In the genomic region with DNA sequence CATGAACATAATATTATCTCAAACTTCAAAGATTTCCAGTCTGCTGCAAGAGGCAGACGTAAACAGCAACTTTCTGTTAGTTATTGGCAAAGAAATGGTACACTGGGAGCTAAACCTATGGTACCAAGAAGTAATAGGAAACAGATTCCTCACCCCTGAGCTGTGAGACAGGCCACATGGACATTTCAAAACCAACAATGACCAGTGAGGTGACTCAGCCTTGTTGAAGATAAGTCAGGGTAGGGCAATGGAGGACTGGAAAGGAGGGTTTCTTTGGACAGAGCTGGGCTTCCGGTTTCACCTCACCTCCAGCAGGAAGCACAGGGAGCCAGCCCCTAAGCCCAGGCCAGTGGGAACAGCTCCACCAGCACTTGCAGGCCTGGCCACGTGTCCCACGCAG, we compare ENCODE assay signal across 27 cellular contexts.
DNase-seq lines count a peak whose midpoint lies in the region; ATAC-seq and TF ChIP-seq lines count a peak whose summit lies in the region.
"Had no signal": no experiment of that assay in that cellular context is flagged by ENCODE, and none has a peak within 500 bp of the region (broad histone marks: within the 10 kb centered on the region; RNA-seq: fewer than 3 reads in every experiment).

No MANE protein-coding gene starts in this region.

- no peak; the same call in 2 of the 3 replicates for ATAC-seq in SK-N-SH treated with all-trans-retinoic acid at 6 μM for 48 hours
- peak; percentile 88 for ATAC-seq in RWPE2 (ENCODE audit: low read depth)
- no peak for ATAC-seq in HG03095 (IDR thresholded peaks at IDR 0.05; ENCODE audit: unreplicated experiment)
- no peak for ATAC-seq in activated naive CD8-positive, alpha-beta T cell treated with anti-CD3 and anti-CD28 coated beads, Interleukin-2, amount 50 U/mL, for 24 hours

- H3K27ac Mint-ChIP-seq in activated naive CD8-positive, alpha-beta T cell treated with anti-CD3 and anti-CD28 coated beads, Interleukin-2, amount 50 U/mL, for 24 hours: no peak overlapping the region
- H3K27ac Mint-ChIP-seq: activated CD4-positive, alpha-beta T cell treated with anti-CD3 and anti-CD28 coated beads, Interleukin-2, amount 10 ng/mL, durations not matched to agents 7 days and 5 days had no signal

- POLR2A ChIA-PET in SK-N-SH (lab: Yijun Ruan, JAX): no interaction called here

- no peaks in the 10 kb centered on the region for H3K9me2 ChIP-seq in SK-N-SH

- no peaks in the 10 kb centered on the region for H3F3A ChIP-seq in SK-N-SH (replicated peaks; ENCODE audit: insufficient read depth)

- no peak; a peak in 1 of 4 replicates for TF ChIP-seq EP300 in SK-N-SH (IDR thresholded peaks at IDR 0.05; ENCODE audit: borderline replicate concordance in 1 of 2, low read depth in 1 of 2, low read length in 1 of 2)

- no peak for TF ChIP-seq POLR2A in uterus (IDR thresholded peaks at IDR 0.05)

- peaks cover 13% of the 10 kb centered on the region for H3K9me3 Mint-ChIP-seq in activated naive CD8-positive, alpha-beta T cell treated with anti-CD3 and anti-CD28 coated beads, Interleukin-2, amount 50 U/mL, for 24 hours

- H4K20me1 ChIP-seq in SK-N-SH (ENCODE audit: insufficient read depth): no peaks in the 10 kb centered on the region

- H3K27ac ChIP-seq in SK-N-SH (ENCODE audit: low read depth in 2 of 2, low read length in 1 of 2): no peak overlapping the region
- peak overlapping the region; percentile 6 for H3K27ac ChIP-seq in RWPE2 (ENCODE audit: poor library complexity, severe bottlenecking)
- H3K27ac ChIP-seq in uterus: no peak overlapping the region
- H3K27ac ChIP-seq: 22Rv1, C4-2B, hepatocyte, HL-60, ovary, sigmoid colon, transverse colon had no signal

- H3K79me2 ChIP-seq in SK-N-SH (ENCODE audit: insufficient read depth): no peaks in the 10 kb centered on the region
- H3K79me2 ChIP-seq: hepatocyte had no signal

- H3K9ac ChIP-seq in SK-N-SH: no peak overlapping the region

- H3K4me3 ChIP-seq in SK-N-SH (ENCODE audit: low read depth in 2 of 2, low read length in 1 of 2): no peak overlapping the region
- H3K4me3 ChIP-seq in RWPE2 (ENCODE audit: severe bottlenecking): no peak overlapping the region
- no peak overlapping the region for H3K4me3 ChIP-seq in fibroblast of pulmonary artery (replicated peaks; ENCODE audit: low read depth, low read length)
- no peak overlapping the region for H3K4me3 ChIP-seq in uterus
- H3K4me3 ChIP-seq: hepatocyte, lung, ovary, sigmoid colon, transverse colon had no signal

- no peak for DNase-seq in SK-N-SH
- DNase-seq in RWPE2 (ENCODE audit: low spot score): no peak
- DNase-seq in fibroblast of pulmonary artery (ENCODE audit: low read depth): peak; percentile 92
- no peak for DNase-seq in uterus
- no peak for DNase-seq in NOMO-1 (lab: John Stamatoyannopoulos, UW; ENCODE audit: unreplicated experiment in 2 of 2)
- DNase-seq in activated naive CD8-positive, alpha-beta T cell treated with anti-CD3 and anti-CD28 coated beads, Interleukin-2, amount 50 U/mL, for 24 hours: no peak
- DNase-seq: activated CD4-positive, alpha-beta T cell treated with anti-CD3 and anti-CD28 coated beads, Interleukin-2, amount 10 ng/mL, durations not matched to agents 7 days and 5 days; activated effector memory CD4-positive, alpha-beta T cell treated with anti-CD3 and anti-CD28 coated beads, Interleukin-2, amount 50 U/mL, for 16 hours; KBM-7; NCI-H1048; NCI-H2081; NCI-H446 treated with DMSO at 0.1 percent for 48 hours; ovary; SHP77; sigmoid colon; stimulated activated CD4-positive, alpha-beta T cell treated with anti-CD3 and anti-CD28 coated beads, Interleukin-1b, Interleukin-23, amount 100 ng/mL, for 48 hours; stimulated activated naive CD4-positive, alpha-beta T cell treated with Interleukin-2 at 50 U/mL for 16 hours; T-helper 1 cell; transverse colon had no signal

- H3K27me3 Mint-ChIP-seq in activated naive CD8-positive, alpha-beta T cell treated with anti-CD3 and anti-CD28 coated beads, Interleukin-2, amount 50 U/mL, for 24 hours: no peaks in the 10 kb centered on the region
- H3K27me3 Mint-ChIP-seq: activated CD4-positive, alpha-beta T cell treated with anti-CD3 and anti-CD28 coated beads, Interleukin-2, amount 10 ng/mL, durations not matched to agents 7 days and 5 days; central memory CD8-positive, alpha-beta T cell had no signal

- H3K4me1 ChIP-seq in SK-N-SH (ENCODE audit: control insufficient read depth in 1 of 2, insufficient read depth in 2 of 2, low read depth in 1 of 2, low read length in 1 of 2) (peaks cover 0 to 12% of the 10 kb centered on the region in 2 experiments; a peak in 1 of 4 replicates), RWPE2 (ENCODE audit: insufficient read depth, poor library complexity, severe bottlenecking) (peaks cover 10% of the 10 kb centered on the region), uterus (no peaks in the 10 kb centered on the region)
- H3K4me1 ChIP-seq: sigmoid colon, transverse colon had no signal

- no peak for TF ChIP-seq CTCF in SK-N-SH (IDR thresholded peaks at IDR 0.05)
- no peak for TF ChIP-seq CTCF in RWPE2 (IDR thresholded peaks at IDR 0.05; ENCODE audit: poor library complexity, severe bottlenecking)
- TF ChIP-seq CTCF in fibroblast of pulmonary artery (IDR thresholded peaks at IDR 0.05; ENCODE audit: low read length, missing control alignments): no peak
- TF ChIP-seq CTCF in uterus (IDR thresholded peaks at IDR 0.05): no peak

- H3K4me1 Mint-ChIP-seq in activated naive CD8-positive, alpha-beta T cell treated with anti-CD3 and anti-CD28 coated beads, Interleukin-2, amount 50 U/mL, for 24 hours: no peaks in the 10 kb centered on the region
- H3K4me1 Mint-ChIP-seq: activated CD4-positive, alpha-beta T cell treated with anti-CD3 and anti-CD28 coated beads, Interleukin-2, amount 10 ng/mL, durations not matched to agents 7 days and 5 days; central memory CD8-positive, alpha-beta T cell had no signal

- 67% methylated on average over 4 of the region's 4 CpGs for WGBS in SK-N-SH (ENCODE audit: low lambda C conversion rate)

- H3K4me3 Mint-ChIP-seq in activated naive CD8-positive, alpha-beta T cell treated with anti-CD3 and anti-CD28 coated beads, Interleukin-2, amount 50 U/mL, for 24 hours: no peak overlapping the region
- H3K4me3 Mint-ChIP-seq: activated CD4-positive, alpha-beta T cell treated with anti-CD3 and anti-CD28 coated beads, Interleukin-2, amount 10 ng/mL, durations not matched to agents 7 days and 5 days; central memory CD8-positive, alpha-beta T cell had no signal

- no peaks in the 10 kb centered on the region; the same call in 1 of the 2 replicates for H3K9me3 ChIP-seq in SK-N-SH
- H3K9me3 ChIP-seq in RWPE2 (ENCODE audit: severe bottlenecking): no peaks in the 10 kb centered on the region
- no peaks in the 10 kb centered on the region for H3K9me3 ChIP-seq in uterus
- H3K9me3 ChIP-seq: ovary, transverse colon had no signal

- H3K27me3 ChIP-seq in SK-N-SH (ENCODE audit: insufficient read depth) (no peaks in the 10 kb centered on the region), RWPE2 (ENCODE audit: insufficient read depth, poor library complexity, severe bottlenecking) (no peaks in the 10 kb centered on the region), uterus (no peaks in the 10 kb centered on the region)
- H3K27me3 ChIP-seq: hepatocyte, ovary, sigmoid colon, transverse colon had no signal

- CTCF ChIA-PET in SK-N-SH (lab: Yijun Ruan, JAX): no interaction called here

- H3K36me3 ChIP-seq in SK-N-SH (replicated peaks in 1 of 2; ENCODE audit: control insufficient read depth in 1 of 2, insufficient read depth in 2 of 2, low read length in 1 of 2) (no peaks in the 10 kb centered on the region), RWPE2 (ENCODE audit: low read depth) (no peaks in the 10 kb centered on the region), uterus (no peaks in the 10 kb centered on the region)
- H3K36me3 ChIP-seq: ovary, sigmoid colon, transverse colon had no signal

- intact Hi-C loops in uterus (cut with DNase I; ENCODE audit: low total_unique reads): no loop called here

- no peaks in the 10 kb centered on the region for H3K36me3 Mint-ChIP-seq in activated naive CD8-positive, alpha-beta T cell treated with anti-CD3 and anti-CD28 coated beads, Interleukin-2, amount 50 U/mL, for 24 hours (ENCODE audit: low read depth)

- H2AFZ ChIP-seq in SK-N-SH (ENCODE audit: low read depth): no peak overlapping the region
- H2AFZ ChIP-seq: hepatocyte had no signal

- TF ChIP-seq RAD21 in SK-N-SH (IDR thresholded peaks at IDR 0.05; ENCODE audit: low read length): no peak

- no peak overlapping the region for H3K4me2 ChIP-seq in SK-N-SH
- H3K4me2 ChIP-seq: hepatocyte had no signal

TF ChIP-seq in SK-N-SH, 30 proteins besides CTCF, POLR2A, EP300 and RAD21 (continues in another document):
- TF ChIP-seq SMC3 (IDR thresholded peaks at IDR 0.05; ENCODE audit: low read depth, low read length): no peak
- TF ChIP-seq EZH2phosphoT487 (IDR thresholded peaks at IDR 0.05; ENCODE audit: borderline replicate concordance, low read depth): no peak
- TF ChIP-seq JUND (IDR thresholded peaks at IDR 0.05): peak; percentile 35; the same call in 1 of the 2 replicates
- TF ChIP-seq, protein P1, sequence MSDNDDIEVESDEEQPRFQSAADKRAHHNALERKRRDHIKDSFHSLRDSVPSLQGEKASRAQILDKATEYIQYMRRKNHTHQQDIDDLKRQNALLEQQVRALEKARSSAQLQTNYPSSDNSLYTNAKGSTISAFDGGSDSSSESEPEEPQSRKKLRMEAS (IDR thresholded peaks at IDR 0.05; ENCODE audit: low read depth): peak; percentile 50; the same call in 1 of the 2 replicates
- TF ChIP-seq FOSL2 (IDR thresholded peaks at IDR 0.05; ENCODE audit: borderline replicate concordance, low read depth): peak; percentile 61; the same call in 1 of the 2 replicates
- TF ChIP-seq TCF12 (IDR thresholded peaks at IDR 0.05): peak; percentile 82

TF ChIP-seq in SK-N-SH treated with all-trans-retinoic acid at 6 μM for 48 hours, 23 proteins besides CTCF, POLR2A, EP300 and RAD21 (continues in another document):
- no peak for TF ChIP-seq ARNTL (CRISPR knock-in tag; IDR thresholded peaks at IDR 0.05; ENCODE audit: borderline replicate concordance, low read depth)
- TF ChIP-seq, protein P2, sequence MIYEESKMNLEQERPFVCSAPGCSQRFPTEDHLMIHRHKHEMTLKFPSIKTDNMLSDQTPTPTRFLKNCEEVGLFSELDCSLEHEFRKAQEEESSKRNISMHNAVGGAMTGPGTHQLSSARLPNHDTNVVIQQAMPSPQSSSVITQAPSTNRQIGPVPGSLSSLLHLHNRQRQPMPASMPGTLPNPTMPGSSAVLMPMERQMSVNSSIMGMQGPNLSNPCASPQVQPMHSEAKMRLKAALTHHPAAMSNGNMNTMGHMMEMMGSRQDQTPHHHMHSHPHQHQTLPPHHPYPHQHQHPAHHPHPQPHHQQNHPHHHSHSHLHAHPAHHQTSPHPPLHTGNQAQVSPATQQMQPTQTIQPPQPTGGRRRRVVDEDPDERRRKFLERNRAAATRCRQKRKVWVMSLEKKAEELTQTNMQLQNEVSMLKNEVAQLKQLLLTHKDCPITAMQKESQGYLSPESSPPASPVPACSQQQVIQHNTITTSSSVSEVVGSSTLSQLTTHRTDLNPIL (CRISPR knock-in tag; IDR thresholded peaks at IDR 0.05; ENCODE audit: low read depth): no peak
- no peak for TF ChIP-seq ESRRG (CRISPR knock-in tag; IDR thresholded peaks at IDR 0.05)
